16 cellular contexts compared by ENCODE assay signal in genomic region chr11:129996113-129996870, GRCh38. TPM values are rescaled to one million over a fixed set of nuclear protein-coding genes. Genes with fewer than 3 reads are reported as not detected.
DNase-seq lines count a peak whose midpoint lies in the region; ATAC-seq, FAIRE-seq and TF ChIP-seq lines count a peak whose summit lies in the region.
"Had no signal": no experiment of that assay in that cellular context is flagged by ENCODE, and none has a peak within 500 bp of the region (broad histone marks: within the 10 kb centered on the region; RNA-seq: fewer than 3 reads in every experiment).

No MANE protein-coding gene starts in this region.

- peak overlapping the region; percentile 28 for H3K4me3 Mint-ChIP-seq in natural killer cell
- no peak overlapping the region for H3K4me3 Mint-ChIP-seq in natural killer cell treated with Interleukin-12 subunit alpha and Interleukin-12 subunit beta and Interleukin-15 and Interleukin-18, amount 100 ng/mL, for 72 hours
- H3K4me3 Mint-ChIP-seq: stimulated activated naive CD8-positive, alpha-beta T cell treated with anti-CD3 and anti-CD28 coated beads, Interleukin-15, Interleukin-2, amounts not matched to agents 100 ng/mL and 50 ng/mL, for 24 hours had no signal

- H3K9ac ChIP-seq in endothelial cell of umbilical vein (replicated peaks; ENCODE audit: extremely low read depth, insufficient read depth, low read length) (no peak overlapping the region), mucosa of rectum (ENCODE audit: low read depth in 1 of 2, low read length in 2 of 2) (no peak overlapping the region)

- no peaks in the 10 kb centered on the region for H3K27me3 Mint-ChIP-seq in natural killer cell (ENCODE audit: low read depth in 2 of 2)
- no peaks in the 10 kb centered on the region for H3K27me3 Mint-ChIP-seq in natural killer cell treated with Interleukin-12 subunit alpha and Interleukin-12 subunit beta and Interleukin-15 and Interleukin-18, amount 100 ng/mL, for 72 hours
- H3K27me3 Mint-ChIP-seq: stimulated activated naive CD8-positive, alpha-beta T cell treated with anti-CD3 and anti-CD28 coated beads, Interleukin-15, Interleukin-2, amounts not matched to agents 100 ng/mL and 50 ng/mL, for 24 hours had no signal

- TF ChIP-seq POLR2A in endothelial cell of umbilical vein (IDR thresholded peaks at IDR 0.05; ENCODE audit: low read depth, low read length) = no peak

- peaks cover 8% of the 10 kb centered on the region for H3K36me3 Mint-ChIP-seq in natural killer cell
- H3K36me3 Mint-ChIP-seq in natural killer cell treated with Interleukin-12 subunit alpha and Interleukin-12 subunit beta and Interleukin-15 and Interleukin-18, amount 100 ng/mL, for 72 hours = peaks cover 9% of the 10 kb centered on the region

- no peak for DNase-seq in natural killer cell
- DNase-seq in natural killer cell treated with Interleukin-12 subunit alpha and Interleukin-12 subunit beta and Interleukin-15 and Interleukin-18, amount 100 ng/mL, for 72 hours (ENCODE audit: low spot score) = no peak
- DNase-seq in endothelial cell of umbilical vein (ENCODE audit: low read depth, low spot score) = peak; percentile 16
- no peak for DNase-seq in AG08395 (ENCODE audit: low spot score)
- DNase-seq in posterior cingulate gyrus = no peak
- DNase-seq in NCI-H2029 (lab: John Stamatoyannopoulos, UW) = no peak
- DNase-seq: activated effector memory CD4-positive, alpha-beta T cell treated with Interleukin-2 at 50 U/mL for 16 hours; amniotic stem cell; MM.1S; NCI-H1694; NCI-H446 treated with DMSO at 0.1 percent for 48 hours; right cardiac atrium; SHP77 treated with DMSO at 0.1 percent for 48 hours had no signal

- no peak overlapping the region for H3K4me2 ChIP-seq in endothelial cell of umbilical vein (ENCODE audit: insufficient read depth, low read length)

- no peak overlapping the region for H3K27ac ChIP-seq in endothelial cell of umbilical vein (ENCODE audit: insufficient read depth, low read depth, low read length)
- peak overlapping the region; percentile 52 to 58 for H3K27ac ChIP-seq in mucosa of rectum (ENCODE audit: low read depth in 2 of 2, low read length in 2 of 2)

- intact Hi-C loops in natural killer cell (cut with micrococcal nuclease) = no loop called here
- intact Hi-C loops in endothelial cell of umbilical vein (cut with micrococcal nuclease) = no loop called here
- intact Hi-C loops in posterior cingulate gyrus (cut with DNase I) = no loop called here

- H3K4me1 ChIP-seq in endothelial cell of umbilical vein (ENCODE audit: control insufficient read depth, extremely low read depth, insufficient read depth, low read length) (peaks cover 8% of the 10 kb centered on the region), mucosa of rectum (ENCODE audit: control insufficient read depth in 2 of 2, insufficient read depth in 2 of 2, low read length in 2 of 2) (peaks cover 25 to 30% of the 10 kb centered on the region in 2 donors)

- peaks cover 33 to 39% of the 10 kb centered on the region in 2 donors for H3K4me1 Mint-ChIP-seq in natural killer cell
- H3K4me1 Mint-ChIP-seq in natural killer cell treated with Interleukin-12 subunit alpha and Interleukin-12 subunit beta and Interleukin-15 and Interleukin-18, amount 100 ng/mL, for 72 hours (ENCODE audit: low read depth in 2 of 2) = peaks cover 19 to 26% of the 10 kb centered on the region in 2 donors

- no peaks in the 10 kb centered on the region for H3K9me3 Mint-ChIP-seq in natural killer cell
- no peaks in the 10 kb centered on the region for H3K9me3 Mint-ChIP-seq in natural killer cell treated with Interleukin-12 subunit alpha and Interleukin-12 subunit beta and Interleukin-15 and Interleukin-18, amount 100 ng/mL, for 72 hours
- H3K9me3 Mint-ChIP-seq: stimulated activated naive CD8-positive, alpha-beta T cell treated with anti-CD3 and anti-CD28 coated beads, Interleukin-15, Interleukin-2, amounts not matched to agents 100 ng/mL and 50 ng/mL, for 24 hours had no signal

- H4K20me1 ChIP-seq in endothelial cell of umbilical vein (replicated peaks; ENCODE audit: control insufficient read depth, extremely low read depth, insufficient read depth, low read length) = no peaks in the 10 kb centered on the region

- peaks cover 28% of the 10 kb centered on the region for H3K79me2 ChIP-seq in endothelial cell of umbilical vein (ENCODE audit: control insufficient read depth, insufficient read depth, low read length)

- no peaks in the 10 kb centered on the region for H3K36me3 ChIP-seq in endothelial cell of umbilical vein (ENCODE audit: control insufficient read depth in 2 of 2, extremely low read depth in 1 of 2, insufficient read depth in 2 of 2, low read length in 2 of 2)
- H3K36me3 ChIP-seq in mucosa of rectum (ENCODE audit: control insufficient read depth in 2 of 2, insufficient read depth in 2 of 2, low read length in 2 of 2) = no peaks in the 10 kb centered on the region

- no peak overlapping the region for H3K27ac Mint-ChIP-seq in natural killer cell
- H3K27ac Mint-ChIP-seq in natural killer cell treated with Interleukin-12 subunit alpha and Interleukin-12 subunit beta and Interleukin-15 and Interleukin-18, amount 100 ng/mL, for 72 hours = no peak overlapping the region
- H3K27ac Mint-ChIP-seq: stimulated activated naive CD8-positive, alpha-beta T cell treated with anti-CD3 and anti-CD28 coated beads, Interleukin-15, Interleukin-2, amounts not matched to agents 100 ng/mL and 50 ng/mL, for 24 hours had no signal

- CTCF ChIA-PET in endothelial cell of umbilical vein (lab: Charles Lee) = interaction anchor here (1.3 to 2.6 kb wide), 3 partner anchors 73 to 136 kb away, joined by 3 to 12 read pairs (median 5); no protein-coding TSS in a partner anchor

- dilution Hi-C loops in endothelial cell of umbilical vein (cut with MboI; ENCODE audit: extremely low pct_ligation_motif_present, low sequenced_read_pairs) = no loop called here

- ATAC-seq in natural killer cell = no peak
- no peak for ATAC-seq in natural killer cell treated with Interleukin-12 subunit alpha and Interleukin-12 subunit beta and Interleukin-15 and Interleukin-18, amount 100 ng/mL, for 72 hours
- ATAC-seq in GM19351 (IDR thresholded peaks at IDR 0.05; ENCODE audit: unreplicated experiment) = no peak
- ATAC-seq: right cardiac atrium had no signal

- POLR2A ChIA-PET in endothelial cell of umbilical vein (lab: Charles Lee) = no interaction called here

- H3K27me3 ChIP-seq in endothelial cell of umbilical vein (ENCODE audit: control insufficient read depth in 2 of 2, insufficient read depth in 2 of 2, low read length in 2 of 2) = no peaks in the 10 kb centered on the region
- H3K27me3 ChIP-seq in mucosa of rectum (ENCODE audit: control insufficient read depth in 2 of 2, insufficient read depth in 2 of 2, low read length in 2 of 2) = no peaks in the 10 kb centered on the region

- FAIRE-seq in endothelial cell of umbilical vein (lab: Jason Lieb, UNC) = no peak

- H3K4me3 ChIP-seq in endothelial cell of umbilical vein (replicated peaks in 1 of 3; ENCODE audit: insufficient read depth in 1 of 3, low read depth in 1 of 3, low read length in 3 of 3) (no peak overlapping the region), mucosa of rectum (ENCODE audit: low read length in 2 of 2) (peak overlapping the region in 1 of 2 donors; percentile 9)

- TF ChIP-seq CTCF in natural killer cell (IDR thresholded peaks at IDR 0.05) (no peak), endothelial cell of umbilical vein (IDR thresholded peaks at IDR 0.05; ENCODE audit: extremely low read depth in 1 of 2, insufficient read depth in 1 of 2, low read depth in 1 of 2, low read length in 2 of 2) (no peak)

- H2AFZ ChIP-seq in endothelial cell of umbilical vein (ENCODE audit: low read depth, low read length) = no peak overlapping the region

- no peaks in the 10 kb centered on the region for H3K9me3 ChIP-seq in endothelial cell of umbilical vein (replicated peaks; ENCODE audit: control insufficient read depth, insufficient read depth, low read length)
- no peaks in the 10 kb centered on the region for H3K9me3 ChIP-seq in mucosa of rectum (ENCODE audit: control insufficient read depth in 2 of 2, low read length in 2 of 2)

- no TSS peak for BruUV-seq in endothelial cell of umbilical vein (replicated peaks; lab: Mats Ljungman, UMichigan)

- H3K9me1 ChIP-seq in endothelial cell of umbilical vein (replicated peaks; ENCODE audit: control insufficient read depth, extremely low read depth, insufficient read depth, low read length) = no peaks in the 10 kb centered on the region

TF ChIP-seq in endothelial cell of umbilical vein, 7 proteins besides CTCF, POLR2A, EP300 and RAD21:
- TF ChIP-seq JUN (IDR thresholded peaks at IDR 0.05; ENCODE audit: borderline replicate concordance, insufficient read depth, insufficient read length, low read depth) (no peak), EZH2 (IDR thresholded peaks at IDR 0.05; ENCODE audit: borderline replicate concordance, low read depth, low read length, severe bottlenecking) (no peak), MYC (IDR thresholded peaks at IDR 0.05; ENCODE audit: low read depth, low read length) (no peak), POLR2AphosphoS5 (IDR thresholded peaks at IDR 0.05; ENCODE audit: insufficient read depth, low read depth, low read length) (no peak), GATA2 (IDR thresholded peaks at IDR 0.05; ENCODE audit: insufficient read depth, insufficient read length, low read depth, low read length) (no peak), FOS (IDR thresholded peaks at IDR 0.05; ENCODE audit: borderline replicate concordance, insufficient read depth, low read length) (no peak)
- TF ChIP-seq, protein P1, sequence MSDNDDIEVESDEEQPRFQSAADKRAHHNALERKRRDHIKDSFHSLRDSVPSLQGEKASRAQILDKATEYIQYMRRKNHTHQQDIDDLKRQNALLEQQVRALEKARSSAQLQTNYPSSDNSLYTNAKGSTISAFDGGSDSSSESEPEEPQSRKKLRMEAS (IDR thresholded peaks at IDR 0.05; ENCODE audit: insufficient read depth, insufficient read length) = no peak

RNA-seq across cellular contexts. Expression of gene PRDM10, which starts 6.3 kb away (rescaled TPM):
- total RNA-seq in natural killer cell (10 to 100 TPM; 10.3 to 13.1 (median 12.5) TPM), endothelial cell of umbilical vein (10.2 and 13.0 TPM in 2 replicates)
- 10 to 100 TPM; 14.6 to 18.7 TPM for total RNA-seq in natural killer cell treated with Interleukin-12 subunit alpha and Interleukin-12 subunit beta and Interleukin-15 and Interleukin-18, amount 100 ng/mL, for 72 hours
- 9.6 TPM in 2 replicates for polyA plus RNA-seq in endothelial cell of umbilical vein
- polyA plus RNA-seq in endothelial cell of umbilical vein (2011; cell fraction: cytosol; rRNA removed) = 3.6 and 4.1 TPM in 2 replicates
- 17.7 and 21.4 TPM in 2 replicates for polyA plus RNA-seq in endothelial cell of umbilical vein (2011; cell fraction: nucleus; rRNA removed)
- polyA plus RNA-seq in endothelial cell of umbilical vein (2012) = 5.5 TPM in 2 replicates
- 20.2 and 25.9 TPM in 2 replicates for polyA minus RNA-seq in endothelial cell of umbilical vein
- 5.9 TPM for polyA minus RNA-seq in endothelial cell of umbilical vein (2011; cell fraction: cytosol; rRNA and poly(A)+ RNA removed)
- 15.3 and 33.4 TPM in 2 replicates for polyA minus RNA-seq in endothelial cell of umbilical vein (2011; cell fraction: nucleus; rRNA and poly(A)+ RNA removed)
